Comparison of ENCODE assay signal across 18 cellular contexts in genomic region chr10:6590100-6590499, GRCh38. TPM values are rescaled to one million over a fixed set of nuclear protein-coding genes. Genes with fewer than 3 reads are reported as not detected.
"Had no signal": no experiment of that assay in that cellular context is flagged by ENCODE, and none has a peak within 500 bp of the region (broad histone marks: within the 10 kb centered on the region; RNA-seq: fewer than 3 reads in every experiment).

No MANE protein-coding gene starts in this region.

- H3K9me3 Mint-ChIP-seq: nephron progenitor cell; stimulated activated naive B cell treated with anti-CD40 and anti-IgM and Interleukin-4, amounts not matched to agents 10 μg/mL and 1 μg/mL and 100 μg/mL, for 72 hours had no signal

- H3K27ac Mint-ChIP-seq: nephron progenitor cell; stimulated activated naive B cell treated with anti-CD40 and anti-IgM and Interleukin-4, amounts not matched to agents 10 μg/mL and 1 μg/mL and 100 μg/mL, for 72 hours had no signal

- H3K27me3 ChIP-seq: cardiac muscle cell, gastrocnemius medialis, right lobe of liver had no signal

- H3K4me3 Mint-ChIP-seq: nephron progenitor cell; stimulated activated naive B cell treated with anti-CD40 and anti-IgM and Interleukin-4, amounts not matched to agents 10 μg/mL and 1 μg/mL and 100 μg/mL, for 72 hours; T-helper 2 cell treated with Interferon-gamma antibody and Interleukin-4, amounts not matched to agents 5 μg/mL and 100 μg/mL, for 36 hours had no signal

- H3K27me3 Mint-ChIP-seq: stimulated activated naive B cell treated with anti-CD40 and anti-IgM and Interleukin-4, amounts not matched to agents 10 μg/mL and 1 μg/mL and 100 μg/mL, for 72 hours had no signal

- H3K4me1 Mint-ChIP-seq: nephron progenitor cell had no signal

- H3K9me3 ChIP-seq: gastrocnemius medialis, heart right ventricle, mucosa of descending colon, psoas muscle, right lobe of liver had no signal

- H3K36me3 ChIP-seq: cardiac muscle cell, heart right ventricle, right lobe of liver had no signal

- DNase-seq: cortex of kidney; effector CD8-positive, alpha-beta T cell; gastrocnemius medialis; heart right ventricle; islet precursor cell; mucosa of descending colon; nephron progenitor cell; psoas muscle; right lobe of liver; Right ventricle myocardium superior; stimulated activated naive B cell treated with anti-CD40 and anti-IgM and Interleukin-4, amounts not matched to agents 10 μg/mL and 1 μg/mL and 100 μg/mL, for 72 hours had no signal

- H3K4me3 ChIP-seq: cardiac muscle cell, gastrocnemius medialis, heart right ventricle, mucosa of descending colon, psoas muscle, right lobe of liver had no signal

- H3K27ac ChIP-seq: cardiac muscle cell, epithelial cell of prostate, gastrocnemius medialis, heart right ventricle, psoas muscle, right lobe of liver had no signal

- ATAC-seq: activated CD4-positive, CD25-positive, alpha-beta regulatory T cell treated with anti-CD3 and anti-CD28 coated beads, Interleukin-2, amount 50 U/mL, for 24 hours; heart right ventricle; left lobe of liver; mucosa of descending colon; right lobe of liver; SK-N-SH treated with all-trans-retinoic acid at 6 μM for 48 hours; stimulated activated naive B cell treated with anti-CD40 and anti-IgM and Interleukin-4, amounts not matched to agents 10 μg/mL and 1 μg/mL and 100 μg/mL, for 72 hours had no signal

- H3K4me1 ChIP-seq: right lobe of liver had no signal

RNA-seq across cellular contexts. Expression of gene PRKCQ, which starts 10.0 kb away (rescaled TPM):
- total RNA-seq: osteoblast had no signal
